ENCODE assay signal across 19 cellular contexts in genomic region chr2:181258761-181259160, GRCh38.
DNase-seq lines count a peak whose midpoint lies in the region; ATAC-seq and TF ChIP-seq lines count a peak whose summit lies in the region.
"Had no signal": no experiment of that assay in that cellular context is flagged by ENCODE, and none has a peak within 500 bp of the region (broad histone marks: within the 10 kb centered on the region; RNA-seq: fewer than 3 reads in every experiment).

No MANE protein-coding gene starts in this region.

- DNase-seq in G401 (ENCODE audit: low spot score) (peak; percentile 30), NCI-H524 (lab: John Stamatoyannopoulos, UW) (peak; percentile 63 to 72), epithelial cell of esophagus (ENCODE audit: low read depth) (peak; percentile 60), renal cortical epithelial cell (ENCODE audit: low read depth) (peak; percentile 66), substantia nigra (lab: John Stamatoyannopoulos, UW) (no peak), occipital lobe (lab: John Stamatoyannopoulos, UW) (no peak)
- DNase-seq: activated CD4-positive, alpha-beta T cell treated with anti-CD3 and anti-CD28 coated beads for 4 hours; activated T-cell treated with anti-CD3 and anti-CD28 coated beads, Interleukin-2, amount 50 U/mL, for 72 hours; DMS79 treated with DMSO at 0.1 percent for 48 hours; effector memory CD4-positive, alpha-beta T cell; mesendoderm; NCI-H1048; NCI-H510A; pancreas; RPMI8226; T-helper 2 cell; thyroid gland had no signal

- in situ Hi-C loops in G401 (cut with HindIII; ENCODE audit: low sequenced_read_pairs), result no loop called here

- no peak for TF ChIP-seq CTCF in epithelial cell of esophagus (IDR thresholded peaks at IDR 0.05; ENCODE audit: insufficient read depth, low read depth, low read length, missing control alignments)

- H3K27ac ChIP-seq in substantia nigra (ENCODE audit: low read depth, low read length, poor library complexity, severe bottlenecking), result no peak overlapping the region
- H3K27ac ChIP-seq: pancreas, thyroid gland had no signal

- no peak overlapping the region for H3K4me3 ChIP-seq in epithelial cell of esophagus (ENCODE audit: low read length)
- H3K4me3 ChIP-seq: pancreas, thyroid gland had no signal

- ATAC-seq in HG03159 (IDR thresholded peaks at IDR 0.05; ENCODE audit: unreplicated experiment), result no peak
- ATAC-seq: activated T-cell treated with anti-CD3 and anti-CD28 coated beads, Interleukin-2, amount 50 U/mL, for 72 hours; HCT116; pancreas had no signal

Comparison
In these comparisons a context has a peak if more than half of its experiments do, and no peak if none do; other contexts are left out.
1. DNase-seq: peak in G401 (single experiment), NCI-H524 (2 of 2), epithelial cell of esophagus (single experiment) and renal cortical epithelial cell (single experiment); none in substantia nigra (0 of 49) and occipital lobe (single experiment).